1 cellular context compared by ENCODE assay signal in the genomic region with DNA sequence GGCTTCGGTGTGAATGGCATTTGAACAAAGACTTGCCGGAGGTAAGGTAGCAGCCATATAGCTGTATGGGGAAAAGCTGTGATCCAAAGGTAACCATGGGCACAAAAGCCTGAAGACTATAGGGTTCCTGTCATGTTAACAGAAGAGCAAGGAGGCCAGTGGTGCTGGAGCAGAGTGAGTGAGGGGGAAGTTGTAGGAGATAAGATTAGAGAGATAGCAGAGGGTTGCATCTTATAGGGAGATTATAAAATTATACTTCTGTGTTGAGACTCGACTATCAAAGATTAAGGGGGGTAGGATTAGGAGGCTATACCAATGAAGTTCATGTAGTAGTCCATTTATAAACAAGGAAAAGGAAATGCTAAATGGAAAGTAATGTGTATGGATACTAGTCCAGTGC.
TF ChIP-seq lines count a peak whose summit lies in the region.

No MANE protein-coding gene starts in this region.

TF ChIP-seq in GM12878, 131 proteins besides CTCF, POLR2A, EP300 and RAD21:
- TF ChIP-seq HCFC1 (IDR thresholded peaks at IDR 0.05; ENCODE audit: low read length), result no peak
- no peak for TF ChIP-seq POLR2AphosphoS5 (IDR thresholded peaks at IDR 0.05; ENCODE audit: low read length)
- no peak for TF ChIP-seq BCL11A (IDR thresholded peaks at IDR 0.05; ENCODE audit: low read depth, low read length)
- no peak for TF ChIP-seq HDGF (IDR thresholded peaks at IDR 0.05)
- no peak for TF ChIP-seq KLF5 (IDR thresholded peaks at IDR 0.05; ENCODE audit: partially characterized antibody)
- no peak for TF ChIP-seq USF1 (IDR thresholded peaks at IDR 0.05; ENCODE audit: borderline replicate concordance, extremely low read length, insufficient read depth, low read depth, low read length)
- TF ChIP-seq, protein P1, sequence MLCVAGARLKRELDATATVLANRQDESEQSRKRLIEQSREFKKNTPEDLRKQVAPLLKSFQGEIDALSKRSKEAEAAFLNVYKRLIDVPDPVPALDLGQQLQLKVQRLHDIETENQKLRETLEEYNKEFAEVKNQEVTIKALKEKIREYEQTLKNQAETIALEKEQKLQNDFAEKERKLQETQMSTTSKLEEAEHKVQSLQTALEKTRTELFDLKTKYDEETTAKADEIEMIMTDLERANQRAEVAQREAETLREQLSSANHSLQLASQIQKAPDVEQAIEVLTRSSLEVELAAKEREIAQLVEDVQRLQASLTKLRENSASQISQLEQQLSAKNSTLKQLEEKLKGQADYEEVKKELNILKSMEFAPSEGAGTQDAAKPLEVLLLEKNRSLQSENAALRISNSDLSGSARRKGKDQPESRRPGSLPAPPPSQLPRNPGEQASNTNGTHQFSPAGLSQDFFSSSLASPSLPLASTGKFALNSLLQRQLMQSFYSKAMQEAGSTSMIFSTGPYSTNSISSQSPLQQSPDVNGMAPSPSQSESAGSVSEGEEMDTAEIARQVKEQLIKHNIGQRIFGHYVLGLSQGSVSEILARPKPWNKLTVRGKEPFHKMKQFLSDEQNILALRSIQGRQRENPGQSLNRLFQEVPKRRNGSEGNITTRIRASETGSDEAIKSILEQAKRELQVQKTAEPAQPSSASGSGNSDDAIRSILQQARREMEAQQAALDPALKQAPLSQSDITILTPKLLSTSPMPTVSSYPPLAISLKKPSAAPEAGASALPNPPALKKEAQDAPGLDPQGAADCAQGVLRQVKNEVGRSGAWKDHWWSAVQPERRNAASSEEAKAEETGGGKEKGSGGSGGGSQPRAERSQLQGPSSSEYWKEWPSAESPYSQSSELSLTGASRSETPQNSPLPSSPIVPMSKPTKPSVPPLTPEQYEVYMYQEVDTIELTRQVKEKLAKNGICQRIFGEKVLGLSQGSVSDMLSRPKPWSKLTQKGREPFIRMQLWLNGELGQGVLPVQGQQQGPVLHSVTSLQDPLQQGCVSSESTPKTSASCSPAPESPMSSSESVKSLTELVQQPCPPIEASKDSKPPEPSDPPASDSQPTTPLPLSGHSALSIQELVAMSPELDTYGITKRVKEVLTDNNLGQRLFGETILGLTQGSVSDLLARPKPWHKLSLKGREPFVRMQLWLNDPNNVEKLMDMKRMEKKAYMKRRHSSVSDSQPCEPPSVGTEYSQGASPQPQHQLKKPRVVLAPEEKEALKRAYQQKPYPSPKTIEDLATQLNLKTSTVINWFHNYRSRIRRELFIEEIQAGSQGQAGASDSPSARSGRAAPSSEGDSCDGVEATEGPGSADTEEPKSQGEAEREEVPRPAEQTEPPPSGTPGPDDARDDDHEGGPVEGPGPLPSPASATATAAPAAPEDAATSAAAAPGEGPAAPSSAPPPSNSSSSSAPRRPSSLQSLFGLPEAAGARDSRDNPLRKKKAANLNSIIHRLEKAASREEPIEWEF (IDR thresholded peaks at IDR 0.05; ENCODE audit: insufficient replicate concordance, low read depth, low read length), result no peak
- no peak for TF ChIP-seq SREBF1 (IDR thresholded peaks at IDR 0.05; ENCODE audit: low read length)
- TF ChIP-seq GABPA (IDR thresholded peaks at IDR 0.05; ENCODE audit: low read depth), result no peak
- TF ChIP-seq, protein P2, sequence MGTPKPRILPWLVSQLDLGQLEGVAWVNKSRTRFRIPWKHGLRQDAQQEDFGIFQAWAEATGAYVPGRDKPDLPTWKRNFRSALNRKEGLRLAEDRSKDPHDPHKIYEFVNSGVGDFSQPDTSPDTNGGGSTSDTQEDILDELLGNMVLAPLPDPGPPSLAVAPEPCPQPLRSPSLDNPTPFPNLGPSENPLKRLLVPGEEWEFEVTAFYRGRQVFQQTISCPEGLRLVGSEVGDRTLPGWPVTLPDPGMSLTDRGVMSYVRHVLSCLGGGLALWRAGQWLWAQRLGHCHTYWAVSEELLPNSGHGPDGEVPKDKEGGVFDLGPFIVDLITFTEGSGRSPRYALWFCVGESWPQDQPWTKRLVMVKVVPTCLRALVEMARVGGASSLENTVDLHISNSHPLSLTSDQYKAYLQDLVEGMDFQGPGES (IDR thresholded peaks at IDR 0.05), result no peak
- no peak for TF ChIP-seq E2F4 (IDR thresholded peaks at IDR 0.05; ENCODE audit: low read depth, low read length)
- no peak for TF ChIP-seq ESRRA (IDR thresholded peaks at IDR 0.05; ENCODE audit: low read length)
- no peak for TF ChIP-seq SMAD5 (IDR thresholded peaks at IDR 0.05; ENCODE audit: low read depth)
- TF ChIP-seq, protein P3, sequence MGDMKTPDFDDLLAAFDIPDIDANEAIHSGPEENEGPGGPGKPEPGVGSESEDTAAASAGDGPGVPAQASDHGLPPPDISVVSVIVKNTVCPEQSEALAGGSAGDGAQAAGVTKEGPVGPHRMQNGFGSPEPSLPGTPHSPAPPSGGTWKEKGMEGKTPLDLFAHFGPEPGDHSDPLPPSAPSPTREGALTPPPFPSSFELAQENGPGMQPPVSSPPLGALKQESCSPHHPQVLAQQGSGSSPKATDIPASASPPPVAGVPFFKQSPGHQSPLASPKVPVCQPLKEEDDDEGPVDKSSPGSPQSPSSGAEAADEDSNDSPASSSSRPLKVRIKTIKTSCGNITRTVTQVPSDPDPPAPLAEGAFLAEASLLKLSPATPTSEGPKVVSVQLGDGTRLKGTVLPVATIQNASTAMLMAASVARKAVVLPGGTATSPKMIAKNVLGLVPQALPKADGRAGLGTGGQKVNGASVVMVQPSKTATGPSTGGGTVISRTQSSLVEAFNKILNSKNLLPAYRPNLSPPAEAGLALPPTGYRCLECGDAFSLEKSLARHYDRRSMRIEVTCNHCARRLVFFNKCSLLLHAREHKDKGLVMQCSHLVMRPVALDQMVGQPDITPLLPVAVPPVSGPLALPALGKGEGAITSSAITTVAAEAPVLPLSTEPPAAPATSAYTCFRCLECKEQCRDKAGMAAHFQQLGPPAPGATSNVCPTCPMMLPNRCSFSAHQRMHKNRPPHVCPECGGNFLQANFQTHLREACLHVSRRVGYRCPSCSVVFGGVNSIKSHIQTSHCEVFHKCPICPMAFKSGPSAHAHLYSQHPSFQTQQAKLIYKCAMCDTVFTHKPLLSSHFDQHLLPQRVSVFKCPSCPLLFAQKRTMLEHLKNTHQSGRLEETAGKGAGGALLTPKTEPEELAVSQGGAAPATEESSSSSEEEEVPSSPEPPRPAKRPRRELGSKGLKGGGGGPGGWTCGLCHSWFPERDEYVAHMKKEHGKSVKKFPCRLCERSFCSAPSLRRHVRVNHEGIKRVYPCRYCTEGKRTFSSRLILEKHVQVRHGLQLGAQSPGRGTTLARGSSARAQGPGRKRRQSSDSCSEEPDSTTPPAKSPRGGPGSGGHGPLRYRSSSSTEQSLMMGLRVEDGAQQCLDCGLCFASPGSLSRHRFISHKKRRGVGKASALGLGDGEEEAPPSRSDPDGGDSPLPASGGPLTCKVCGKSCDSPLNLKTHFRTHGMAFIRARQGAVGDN (IDR thresholded peaks at IDR 0.05), result no peak
- TF ChIP-seq GATAD2B (conservative IDR thresholded peaks at IDR 0.05; ENCODE audit: low read depth), result no peak
TF ChIP-seq in GM12878: peak in this region for 0.
